22 cellular contexts compared by ENCODE assay signal in genomic region chr12:45828402-45828801, GRCh38.
A peak's percentile ranks its signal among the peaks of the same experiment; 100 is the strongest.
DNase-seq lines count a peak whose midpoint lies in the region; ATAC-seq lines count a peak whose summit lies in the region.
"Had no signal": no experiment of that assay in that cellular context is flagged by ENCODE, and none has a peak within 500 bp of the region (broad histone marks: within the 10 kb centered on the region; RNA-seq: fewer than 3 reads in every experiment).

No MANE protein-coding gene starts in this region.

- peak; percentile 72 for ATAC-seq in HG02852 (IDR thresholded peaks at IDR 0.05; ENCODE audit: unreplicated experiment)
- ATAC-seq in HG03565 (IDR thresholded peaks at IDR 0.05; ENCODE audit: unreplicated experiment) = peak; percentile 67
- ATAC-seq: gastroesophageal sphincter, left colon had no signal

- DNase-seq in SIG-M5 treated with dmso at 0.1 percent for 504 hours (lab: John Stamatoyannopoulos, UW; ENCODE audit: unreplicated experiment) (peak; percentile 16), SIG-M5 (lab: John Stamatoyannopoulos, UW) (no peak), middle frontal gyrus (ENCODE audit: extremely low spot score, low spot score) (no peak), cerebellar cortex (ENCODE audit: low spot score) (no peak), T-helper 9 cell (no peak)
- no peak for DNase-seq in activated naive CD4-positive, alpha-beta T cell (lab: John Stamatoyannopoulos, UW)
- DNase-seq: activated B cell treated with CpG ODN at 0.5 μM for 24 hours; activated CD8-positive, alpha-beta memory T cell treated with anti-CD3 and anti-CD28 coated beads for 24 hours; adrenal gland; C1 segment of cervical spinal cord; erythroblast; HCEC 1CT; left colon; NCI-H2029; NCI-H446 treated with DMSO at 0.1 percent for 48 hours; SHP77 treated with DMSO at 0.1 percent for 48 hours; stimulated activated naive CD4-positive, alpha-beta T cell treated with Interleukin-2 at 50 U/mL for 16 hours; T-helper 2 cell; transverse colon had no signal
